24 cellular contexts compared by ENCODE assay signal in the genomic region with DNA sequence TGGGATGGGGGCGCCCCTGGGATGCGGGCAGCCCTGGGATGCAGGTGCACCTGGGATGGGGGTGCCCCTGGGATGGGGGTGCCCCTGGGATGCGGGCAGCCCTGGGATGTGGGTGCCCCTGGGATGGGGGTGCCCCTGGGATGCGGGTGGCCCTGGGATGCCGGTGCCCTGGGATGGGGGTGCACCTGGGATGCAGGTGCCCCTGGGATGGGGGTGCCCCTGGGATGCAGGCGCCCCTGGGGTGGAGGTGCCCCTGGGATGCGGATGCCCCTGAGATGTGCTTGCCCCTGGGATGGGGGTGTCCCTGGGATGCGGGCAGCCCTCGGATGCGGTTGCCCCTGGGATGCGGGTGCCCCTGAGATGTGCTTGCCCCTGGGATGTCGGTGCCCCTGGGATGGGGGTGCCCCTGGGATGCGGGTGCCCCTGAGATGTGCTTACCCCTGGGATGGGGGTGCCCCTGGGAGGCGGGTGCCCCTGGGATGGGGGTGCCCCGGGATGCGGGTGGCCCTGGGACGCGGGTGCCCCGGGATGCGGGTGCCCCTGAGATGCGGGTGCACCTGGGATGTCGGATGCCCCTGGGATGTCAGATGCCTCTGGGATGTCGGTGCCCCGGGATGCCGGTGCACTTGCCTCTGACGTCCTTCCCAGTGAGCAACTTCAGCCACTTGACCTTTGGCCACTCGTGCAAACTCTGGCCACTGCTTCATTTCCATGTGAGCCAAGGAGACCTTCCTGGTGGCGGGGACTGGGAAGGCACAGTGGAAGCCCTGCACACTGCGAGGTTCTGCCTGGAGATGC. TPM values are rescaled to one million over a fixed set of nuclear protein-coding genes. Genes with fewer than 3 reads are reported as not detected.
A peak's percentile ranks its signal among the peaks of the same experiment; 100 is the strongest.
DNase-seq lines count a peak whose midpoint lies in the region; ATAC-seq, FAIRE-seq and TF ChIP-seq lines count a peak whose summit lies in the region.
"Had no signal": no experiment of that assay in that cellular context is flagged by ENCODE, and none has a peak within 500 bp of the region (broad histone marks: within the 10 kb centered on the region; RNA-seq: fewer than 3 reads in every experiment).

No MANE protein-coding gene starts in this region.

- H2AFZ ChIP-seq in GM12878 (ENCODE audit: control insufficient read depth, low read depth, low read length): no peak overlapping the region
- H2AFZ ChIP-seq: GM23248, neural progenitor cell had no signal

- no peak overlapping the region for H3K9ac ChIP-seq in GM12878 (ENCODE audit: control insufficient read depth, insufficient read depth, low read length)
- H3K9ac ChIP-seq: GM23248, neural progenitor cell had no signal

- FAIRE-seq in GM12878 (lab: Jason Lieb, UNC): no peak

- no peaks in the 10 kb centered on the region for H3K4me1 Mint-ChIP-seq in type B pancreatic cell (ENCODE audit: unreplicated experiment)
- no peaks in the 10 kb centered on the region for H3K4me1 Mint-ChIP-seq in endothelial cell (ENCODE audit: unreplicated experiment)
- H3K4me1 Mint-ChIP-seq: activated CD4-positive, alpha-beta T cell treated with anti-CD3 and anti-CD28 coated beads, Interleukin-2, amount 10 ng/mL, durations not matched to agents 24 days and 14 days; T-cell had no signal

- peak; percentile 58 for DNase-seq in activated effector memory CD4-positive, alpha-beta T cell treated with anti-CD3 and anti-CD28 coated beads, Interleukin-2, amount 50 U/mL, for 16 hours
- no peak for DNase-seq in activated effector memory CD4-positive, alpha-beta T cell treated with Interleukin-2 at 50 U/mL for 16 hours
- DNase-seq in GM12878 (ENCODE audit: low read depth, low spot score) (no peak), mesenteric fat pad (ENCODE audit: low spot score) (peak; percentile 88), type B pancreatic cell (ENCODE audit: extremely low spot score, unreplicated experiment) (peak; percentile 65), RPMI8226 (no peak), KBM-7 (no peak), endothelial cell (ENCODE audit: low spot score) (no peak)
- DNase-seq: activated CD4-positive, alpha-beta T cell treated with anti-CD3 and anti-CD28 coated beads, Interleukin-2, amount 10 ng/mL, durations not matched to agents 24 days and 14 days; activated naive CD4-positive, alpha-beta T cell treated with Interleukin-2 at 50 U/mL for 16 hours; Calu3; GM23248; MG63; NCI-H1417 treated with DMSO at 0.1 percent for 48 hours; NCI-H446 treated with DMSO at 0.1 percent for 48 hours; OCI-M1; SHP77; stimulated activated CD4-positive, alpha-beta T cell treated with anti-CD3 and anti-CD28 coated beads, Interleukin-4, amount 100 ng/mL, for 24 hours had no signal

- TF ChIP-seq EP300 in GM12878 (IDR thresholded peaks at IDR 0.05; ENCODE audit: borderline replicate concordance in 1 of 2, control insufficient read depth in 1 of 2, low read depth in 2 of 2, low read length in 2 of 2): no peak

- no peak for TF ChIP-seq POLR2A in GM12878 (IDR thresholded peaks at IDR 0.05; ENCODE audit: low read depth, low read length)

- H3K27ac Mint-ChIP-seq in type B pancreatic cell (no peak overlapping the region), endothelial cell (ENCODE audit: unreplicated experiment) (no peak overlapping the region)
- H3K27ac Mint-ChIP-seq: activated CD4-positive, alpha-beta T cell treated with anti-CD3 and anti-CD28 coated beads, Interleukin-2, amount 10 ng/mL, durations not matched to agents 24 days and 14 days; neural progenitor cell; T-cell had no signal

- H3K27me3 ChIP-seq in GM12878 (replicated peaks in 1 of 2; ENCODE audit: control insufficient read depth in 2 of 2, insufficient read depth in 2 of 2, low read length in 1 of 2): no peaks in the 10 kb centered on the region; a peak in 2 of 4 replicates
- H3K27me3 ChIP-seq: cardiac muscle cell, neural progenitor cell, uterus had no signal

- WGBS in GM12878 (ENCODE audit: insufficient coverage, insufficient replicate concordance, low lambda C conversion rate, missing lambda C conversion rate): 60% methylated on average over 27 of the region's 29 CpGs

- intact Hi-C loops in GM12878 (cut with micrococcal nuclease; ENCODE audit: unreplicated experiment): no loop called here

- H3K36me3 Mint-ChIP-seq in type B pancreatic cell: no peaks in the 10 kb centered on the region
- H3K36me3 Mint-ChIP-seq in endothelial cell (ENCODE audit: low read depth, unreplicated experiment): no peaks in the 10 kb centered on the region
- H3K36me3 Mint-ChIP-seq: neural progenitor cell, T-cell had no signal

- H3K4me3 Mint-ChIP-seq in type B pancreatic cell: no peak overlapping the region
- no peak overlapping the region for H3K4me3 Mint-ChIP-seq in endothelial cell (ENCODE audit: unreplicated experiment)
- H3K4me3 Mint-ChIP-seq: activated CD4-positive, alpha-beta T cell treated with anti-CD3 and anti-CD28 coated beads, Interleukin-2, amount 10 ng/mL, durations not matched to agents 24 days and 14 days; neural progenitor cell; T-cell had no signal

- H3K27me3 Mint-ChIP-seq in type B pancreatic cell: peaks cover 6% of the 10 kb centered on the region
- H3K27me3 Mint-ChIP-seq in endothelial cell (ENCODE audit: unreplicated experiment): peaks cover 3% of the 10 kb centered on the region

- H3K27ac ChIP-seq in GM12878 (ENCODE audit: control insufficient read depth, insufficient read depth): no peak overlapping the region
- H3K27ac ChIP-seq: C4-2B, cardiac muscle cell, dorsolateral prefrontal cortex, GM23248, neural progenitor cell, uterus had no signal

- H3K9me3 Mint-ChIP-seq in type B pancreatic cell (no peaks in the 10 kb centered on the region), endothelial cell (ENCODE audit: unreplicated experiment) (no peaks in the 10 kb centered on the region)

- no peaks in the 10 kb centered on the region for H4K20me1 ChIP-seq in GM12878 (ENCODE audit: control insufficient read depth, insufficient read depth)

- H3K4me1 ChIP-seq in GM12878 (ENCODE audit: control insufficient read depth, insufficient read depth, low read length): no peaks in the 10 kb centered on the region
- H3K4me1 ChIP-seq: uterus had no signal

- RAD21 ChIA-PET in GM12878 (lab: Charles Lee; ENCODE audit: unreplicated experiment): no interaction called here

- no peak for ATAC-seq in GM12878
- ATAC-seq: T-cell had no signal

- no peak for TF ChIP-seq CTCF in GM12878 (IDR thresholded peaks at IDR 0.05 in 2 of 3, conservative IDR thresholded peaks at IDR 0.05 in 1 of 3; ENCODE audit: control insufficient read depth in 2 of 3, extremely low read depth in 1 of 3, insufficient read depth in 1 of 3, low read depth in 3 of 3, low read length in 3 of 3)
- no peak for TF ChIP-seq CTCF in type B pancreatic cell (conservative IDR thresholded peaks at IDR 0.05)
- TF ChIP-seq CTCF in endothelial cell (IDR thresholded peaks at IDR 0.05; ENCODE audit: unreplicated experiment): no peak

- POLR2A ChIA-PET in GM12878 (lab: Charles Lee): no interaction called here

- H3K9me3 ChIP-seq in GM12878 (replicated peaks; ENCODE audit: control insufficient read depth, insufficient read depth, low read length): no peaks in the 10 kb centered on the region; the same call in 2 of the 3 replicates
- H3K9me3 ChIP-seq: uterus had no signal

- in situ Hi-C loops in GM12878 (cut with MboI) (no loop called here), KBM-7 (cut with MboI; ENCODE audit: low pct_unique_long_range_greater_than_20kb, low sequenced_read_pairs) (no loop called here)

- CTCF ChIA-PET in GM12878 (lab: Yijun Ruan, JAX): no interaction called here

- SMC1A ChIA-PET in GM12878 (lab: Charles Lee; ENCODE audit: uncharacterized antibody, unreplicated experiment): no interaction called here

- no peaks in the 10 kb centered on the region for H3K36me3 ChIP-seq in GM12878 (ENCODE audit: control insufficient read depth in 2 of 2, insufficient read depth in 2 of 2, low read length in 1 of 2)
- H3K36me3 ChIP-seq: cardiac muscle cell, MG63, neural progenitor cell, uterus had no signal

- H3K4me3 ChIP-seq in GM12878: no peak overlapping the region
- H3K4me3 ChIP-seq: cardiac muscle cell, dorsolateral prefrontal cortex, GM23248, MG63, neural progenitor cell, uterus had no signal

- H3K79me2 ChIP-seq in GM12878 (ENCODE audit: control insufficient read depth, insufficient read depth, low read length): no peaks in the 10 kb centered on the region

- no peak overlapping the region for H3K4me2 ChIP-seq in GM12878 (ENCODE audit: control insufficient read depth, insufficient read depth)
- H3K4me2 ChIP-seq: neural progenitor cell had no signal

- TF ChIP-seq RAD21 in GM12878 (IDR thresholded peaks at IDR 0.05; ENCODE audit: insufficient read depth, low read depth, low read length): no peak

- BruUV-seq in GM12878 (replicated peaks; lab: Mats Ljungman, UMichigan): no TSS peak

TF ChIP-seq in GM12878, 131 proteins besides CTCF, POLR2A, EP300 and RAD21:
- TF ChIP-seq KLF5 (IDR thresholded peaks at IDR 0.05; ENCODE audit: partially characterized antibody) (no peak), PAX5 (IDR thresholded peaks at IDR 0.05; ENCODE audit: borderline replicate concordance, low read depth, low read length) (peak; percentile 3; the same call in 1 of the 2 replicates), CHD1 (IDR thresholded peaks at IDR 0.05; ENCODE audit: low read depth, low read length) (no peak)

RNA-seq across cellular contexts. Expression of a gene that starts 37.3 kb away (rescaled TPM):
- total RNA-seq in GM12878 (2013; cell fraction: nucleolus; rRNA removed): 66.8 and 69.0 TPM in 2 replicates
- total RNA-seq in GM12878 (2014; rRNA removed) (14.7 and 18.4 TPM in 2 replicates), GM12878 (2014; rRNA removed; fragmentation: Illumina TruSeq; extraction: Trizol) (5.5 and 6.1 TPM in 2 replicates), GM12878 (2021) (43.8 and 49.7 TPM in 2 replicates), mesenteric fat pad (21.7 TPM), type B pancreatic cell (ENCODE audit: low replicate concordance) (10.6 and 28.2 TPM in 2 replicates), endothelial cell (ENCODE audit: unreplicated experiment) (27.1 TPM)
- polyA plus RNA-seq in GM12878 (2011; ENCODE audit: low read depth): 3.7 TPM
- polyA plus RNA-seq in GM12878 (2011; rRNA removed) (1.9 and 5.6 TPM in 2 replicates), GM12878 (2014; fragmentation: Illumina TruSeq; extraction: Trizol) (1.6 and 3.5 TPM in 2 replicates), GM12878 (2014; fragmentation: Nextera tagmentation; extraction: Ambion mirVana) (1 to 10 TPM in 1 of 2 experiments, under 1 TPM in 1; 0.42 to 1.5 TPM), GM12878 (2014; rRNA removed) (23.8 and 29.8 TPM in 2 replicates), GM12878 (2016; fragmentation: Nextera tagmentation; extraction: Ambion mirVana) (10 to 100 TPM; 40.3 to 42.0 TPM)
- 10.4 and 16.7 TPM in 2 replicates for polyA plus RNA-seq in GM12878 (2011; cell fraction: cytosol; rRNA removed)
- 36.7 and 53.6 TPM in 2 replicates for polyA plus RNA-seq in GM12878 (2011; cell fraction: nucleus; rRNA removed)
- polyA plus RNA-seq in GM12878 (2012): 12.3 and 13.1 TPM in 2 replicates
- polyA minus RNA-seq in GM12878 (2011; rRNA and poly(A)+ RNA removed): 16.2 and 21.9 TPM in 2 replicates
- 9.0 and 10.3 TPM in 2 replicates for polyA minus RNA-seq in GM12878 (2011; cell fraction: cytosol; rRNA and poly(A)+ RNA removed)
- 12.1 and 17.7 TPM in 2 replicates for polyA minus RNA-seq in GM12878 (2011; cell fraction: nucleus; rRNA and poly(A)+ RNA removed)

Comparison
In these comparisons a context has a peak if more than half of its experiments do, and no peak if none do; other contexts are left out.
1. DNase-seq: peak in activated effector memory CD4-positive, alpha-beta T cell treated with anti-CD3 and anti-CD28 coated beads, Interleukin-2, amount 50 U/mL, for 16 hours (single experiment), mesenteric fat pad (single experiment) and type B pancreatic cell (single experiment); none in activated effector memory CD4-positive, alpha-beta T cell treated with Interleukin-2 at 50 U/mL for 16 hours (single experiment), GM12878 (single experiment), RPMI8226 (single experiment), KBM-7 (single experiment) and endothelial cell (single experiment).